20 cellular contexts compared by ENCODE assay signal in genomic region chr9:90442738-90443137, GRCh38.
"Had no signal": no experiment of that assay in that cellular context is flagged by ENCODE, and none has a peak within 500 bp of the region (broad histone marks: within the 10 kb centered on the region; RNA-seq: fewer than 3 reads in every experiment).

No MANE protein-coding gene starts in this region.

- H3K9me3 ChIP-seq: neutrophil had no signal

- H3K4me3 ChIP-seq: esophagus squamous epithelium, gastroesophageal sphincter, left ventricle myocardium inferior, lung had no signal

- H3K27ac ChIP-seq: esophagus squamous epithelium, gastroesophageal sphincter, left ventricle myocardium inferior, neutrophil had no signal

- H3K36me3 ChIP-seq: esophagus squamous epithelium, gastroesophageal sphincter, left ventricle myocardium inferior, neutrophil had no signal

- FAIRE-seq: colon, kidney, small intestine had no signal

- ATAC-seq: effector memory CD8-positive, alpha-beta T cell; gastroesophageal sphincter; left cardiac atrium; naive thymus-derived CD4-positive, alpha-beta T cell; right cardiac atrium had no signal

- DNase-seq: effector memory CD8-positive, alpha-beta T cell; esophagus squamous epithelium; foreskin fibroblast; glutamatergic neuron; kidney; left cardiac atrium; left ventricle myocardium inferior; naive thymus-derived CD4-positive, alpha-beta T cell; nephron progenitor cell; posterior cingulate gyrus; right cardiac atrium; small intestine; stimulated activated CD4-positive, alpha-beta T cell treated with anti-CD3 and anti-CD28 coated beads, Interleukin-12 subunit alpha, Interleukin-12 subunit beta, amount 100 ng/mL, for 4 hours; stimulated activated CD4-positive, alpha-beta T cell treated with anti-CD3 and anti-CD28 coated beads, Interleukin-2, amount 100 ng/mL, for 48 hours; stimulated activated naive CD4-positive, alpha-beta T cell treated with Interleukin-2 at 50 U/mL for 16 hours; trophoblast cell had no signal

- H3K4me1 ChIP-seq: esophagus squamous epithelium, gastroesophageal sphincter, left ventricle myocardium inferior had no signal
